In genomic region chr22:41417622-41418390, GRCh38 we compare ENCODE assay signal across 10 cellular contexts. TPM values are rescaled to one million over a fixed set of nuclear protein-coding genes. Genes with fewer than 3 reads are reported as not detected.
DNase-seq lines count a peak whose midpoint lies in the region; ATAC-seq and TF ChIP-seq lines count a peak whose summit lies in the region.
"Had no signal": no experiment of that assay in that cellular context is flagged by ENCODE, and none has a peak within 500 bp of the region (broad histone marks: within the 10 kb centered on the region; RNA-seq: fewer than 3 reads in every experiment).

No MANE protein-coding gene starts in this region.

- no peaks in the 10 kb centered on the region for H3K4me1 ChIP-seq in RWPE2 (ENCODE audit: insufficient read depth, poor library complexity, severe bottlenecking)
- H3K4me1 ChIP-seq in tibial artery, result peaks cover 0 to 69% (median 52%) of the 10 kb centered on the region in 4 donors

- H3K4me3 ChIP-seq in RWPE2 (ENCODE audit: severe bottlenecking) (no peak overlapping the region), tibial artery (peak overlapping the region in 1 of 2 donors; percentile 4)

- H3K36me3 ChIP-seq in RWPE2 (ENCODE audit: low read depth) (no peaks in the 10 kb centered on the region), tibial artery (peaks cover 0 to under 1% (median 0%) of the 10 kb centered on the region in 3 donors)

- ATAC-seq in RWPE2 (ENCODE audit: low read depth), result peak; percentile 20; the same call in 1 of the 3 replicates
- no peak for ATAC-seq in GM19328 (IDR thresholded peaks at IDR 0.05; ENCODE audit: unreplicated experiment)
- no peak for ATAC-seq in GM21515 (IDR thresholded peaks at IDR 0.05; ENCODE audit: unreplicated experiment)
- ATAC-seq in HG02623 (IDR thresholded peaks at IDR 0.05; ENCODE audit: unreplicated experiment), result no peak
- ATAC-seq: activated naive CD8-positive, alpha-beta T cell treated with anti-CD3 and anti-CD28 coated beads, Interleukin-2, amount 50 U/mL, for 24 hours had no signal

- intact Hi-C loops in tibial artery (cut with DNase I; ENCODE audit: low total_unique reads), result no loop called here

- H3K27me3 ChIP-seq in RWPE2 (ENCODE audit: insufficient read depth, poor library complexity, severe bottlenecking), result no peaks in the 10 kb centered on the region
- no peaks in the 10 kb centered on the region for H3K27me3 ChIP-seq in tibial artery

- no peak for DNase-seq in RWPE2 (ENCODE audit: low spot score)
- DNase-seq in fibroblast of gingiva (ENCODE audit: low read depth), result peak; percentile 96
- DNase-seq in mucosa of gallbladder (ENCODE audit: low spot score), result peak; percentile 93
- peak; percentile 94 to 99 for DNase-seq in tibial artery
- no peak for DNase-seq in SHP77 treated with DMSO at 0.1 percent for 48 hours (lab: John Stamatoyannopoulos, UW)
- DNase-seq: activated naive CD8-positive, alpha-beta T cell treated with anti-CD3 and anti-CD28 coated beads, Interleukin-2, amount 50 U/mL, for 24 hours; islet precursor cell had no signal

- H3K9me3 ChIP-seq in RWPE2 (ENCODE audit: severe bottlenecking), result no peaks in the 10 kb centered on the region
- no peaks in the 10 kb centered on the region for H3K9me3 ChIP-seq in tibial artery

- TF ChIP-seq CTCF in RWPE2 (IDR thresholded peaks at IDR 0.05; ENCODE audit: poor library complexity, severe bottlenecking), result no peak
- no peak for TF ChIP-seq CTCF in tibial artery (IDR thresholded peaks at IDR 0.05)

- H3K27ac ChIP-seq in RWPE2 (ENCODE audit: poor library complexity, severe bottlenecking) (no peak overlapping the region), tibial artery (peak overlapping the region; percentile 82 to 100)

RNA-seq across cellular contexts. Expression of gene TOB2, which starts 28.8 kb away (rescaled TPM):
- total RNA-seq in mucosa of gallbladder, result 131 TPM

RNA-seq across cellular contexts. Expression of gene TEF, which starts 36.1 kb away (rescaled TPM):
- total RNA-seq in mucosa of gallbladder, result 28.4 TPM

RNA-seq across cellular contexts. Expression of gene PHF5A, which starts 50.7 kb away (rescaled TPM):
- total RNA-seq in mucosa of gallbladder, result 29.1 TPM

RNA-seq across cellular contexts. Expression of gene ACO2, which starts 51.1 kb away (rescaled TPM):
- total RNA-seq in mucosa of gallbladder, result 172 TPM

Comparison
In these comparisons a context has a peak if more than half of its experiments do, and no peak if none do; other contexts are left out.
1. DNase-seq: peak in fibroblast of gingiva (single experiment), mucosa of gallbladder (single experiment) and tibial artery (2 of 2); none in RWPE2 (single experiment) and SHP77 treated with DMSO at 0.1 percent for 48 hours (single experiment).